1 cellular context compared by ENCODE assay signal in genomic region chr2:240560084-240560479, GRCh38.
TF ChIP-seq lines count a peak whose summit lies in the region.

Gene DUSP28 (plus strand): TSS chr2:240560357. CDS start chr2:240560685, 328 bp downstream.

TF ChIP-seq in GM12878, 131 proteins besides CTCF, POLR2A, EP300 and RAD21 (continued from another document and continues in another):
- TF ChIP-seq PRDM15 (CRISPR knock-in tag; IDR thresholded peaks at IDR 0.05), result no peak
- TF ChIP-seq SIX5 (IDR thresholded peaks at IDR 0.05; ENCODE audit: low read depth, low read length, severe bottlenecking), result no peak
- TF ChIP-seq BMI1 (IDR thresholded peaks at IDR 0.05; ENCODE audit: borderline replicate concordance), result no peak
- TF ChIP-seq ZNF592 (IDR thresholded peaks at IDR 0.05), result no peak
- TF ChIP-seq SIN3A (IDR thresholded peaks at IDR 0.05; ENCODE audit: low read depth, low read length), result peak; percentile 84; the same call in 1 of the 2 replicates
- no peak for TF ChIP-seq YBX1 (IDR thresholded peaks at IDR 0.05)
- no peak for TF ChIP-seq IRF4 (IDR thresholded peaks at IDR 0.05; ENCODE audit: low read depth, low read length)
- peak; percentile 76; the same call in 1 of the 2 replicates for TF ChIP-seq TAF1 (IDR thresholded peaks at IDR 0.05; ENCODE audit: borderline replicate concordance, low read depth, low read length)
- TF ChIP-seq HSF1 (IDR thresholded peaks at IDR 0.05; ENCODE audit: low read depth, low read length), result no peak
- no peak for TF ChIP-seq ATF3 (IDR thresholded peaks at IDR 0.05; ENCODE audit: borderline replicate concordance, extremely low read depth, low read depth, low read length)
- TF ChIP-seq CHD2 (IDR thresholded peaks at IDR 0.05; ENCODE audit: borderline replicate concordance, low read depth, low read length), result 0 out of 2 replicates have a peak, but pooled peaks have one; percentile 56
- TF ChIP-seq BCL11A (IDR thresholded peaks at IDR 0.05; ENCODE audit: low read depth, low read length), result no peak
- peak; percentile 85 for TF ChIP-seq ZNF687 (IDR thresholded peaks at IDR 0.05)
- TF ChIP-seq TCF3 (IDR thresholded peaks at IDR 0.05; ENCODE audit: borderline replicate concordance, insufficient read depth, low read depth, low read length), result 0 out of 2 replicates have a peak, but pooled peaks have one; percentile 42
- no peak for TF ChIP-seq ZNF217 (IDR thresholded peaks at IDR 0.05)
- TF ChIP-seq CEBPZ (IDR thresholded peaks at IDR 0.05; ENCODE audit: low read depth, low read length), result no peak
- TF ChIP-seq REST (IDR thresholded peaks at IDR 0.05; ENCODE audit: low read depth, low read length), result 0 out of 2 replicates have a peak, but pooled peaks have one; percentile 15
- peak; percentile 29; the same call in 1 of the 2 replicates for TF ChIP-seq POLR2AphosphoS2 (IDR thresholded peaks at IDR 0.05; ENCODE audit: low read depth, low read length)
- TF ChIP-seq MLLT1 (IDR thresholded peaks at IDR 0.05), result 0 out of 2 replicates have a peak, but pooled peaks have one; percentile 5
